ENCODE assay signal across 16 cellular contexts in the genomic region with DNA sequence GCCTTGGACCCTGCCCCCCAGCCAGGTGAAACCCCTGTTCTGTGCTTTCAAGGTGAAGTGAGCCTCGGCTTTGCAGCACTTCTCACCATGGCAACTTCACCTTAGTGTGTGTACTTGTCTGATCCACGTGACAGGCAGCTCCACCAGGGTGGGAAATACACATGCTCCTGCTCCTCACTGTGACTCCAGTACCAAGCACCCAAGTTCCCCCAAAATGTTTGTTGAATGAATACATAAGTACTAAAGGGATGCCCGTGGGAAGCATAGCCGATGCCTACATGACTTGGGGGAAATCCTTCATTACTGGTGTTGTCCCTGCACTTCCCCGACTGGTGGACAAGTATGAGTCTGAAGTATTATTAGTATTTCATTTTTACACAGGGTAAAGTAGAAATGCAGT. TPM values are rescaled to one million over a fixed set of nuclear protein-coding genes. Genes with fewer than 3 reads are reported as not detected.
DNase-seq lines count a peak whose midpoint lies in the region; ATAC-seq and TF ChIP-seq lines count a peak whose summit lies in the region.
"Had no signal": no experiment of that assay in that cellular context is flagged by ENCODE, and none has a peak within 500 bp of the region (broad histone marks: within the 10 kb centered on the region; RNA-seq: fewer than 3 reads in every experiment).

No MANE protein-coding gene starts in this region.

- peak; percentile 52 for DNase-seq in right atrium auricular region (ENCODE audit: low spot score)
- DNase-seq in Right ventricle myocardium superior, result no peak
- DNase-seq in NCI-H510A treated with DMSO at 0.1 percent for 48 hours (lab: John Stamatoyannopoulos, UW), result peak; percentile 62
- peak; percentile 75 for DNase-seq in esophagus muscularis mucosa (ENCODE audit: extremely low spot score)
- DNase-seq in activated CD8-positive, alpha-beta memory T cell treated with anti-CD3 and anti-CD28 coated beads, Interleukin-2, amount 50 U/mL, for 4 hours, result no peak
- DNase-seq in stimulated activated CD4-positive, alpha-beta T cell treated with anti-CD3 and anti-CD28 coated beads, Interleukin-15, amount 100 ng/mL, for 24 hours, result no peak
- no peak for DNase-seq in hepatic stellate cell (ENCODE audit: low spot score)
- DNase-seq in mammary epithelial cell, result no peak
- DNase-seq: CD4-positive, CD25-positive, alpha-beta regulatory T cell; DMS153; GF-D8 had no signal

- H3K27me3 ChIP-seq in right atrium auricular region (no peaks in the 10 kb centered on the region), esophagus muscularis mucosa (peaks cover 0 to 69% (median 0%) of the 10 kb centered on the region in 4 donors), mammary epithelial cell (ENCODE audit: insufficient read depth, low read length) (no peaks in the 10 kb centered on the region)

- dilution Hi-C loops in mammary epithelial cell (cut with HindIII; ENCODE audit: low sequenced_read_pairs), result no loop called here

- in situ Hi-C loops in mammary epithelial cell (cut with MboI; ENCODE audit: low sequenced_read_pairs in 2 of 2), result no loop called here

- CTCF ChIA-PET in mammary epithelial cell (lab: Charles Lee; ENCODE audit: low non-redundant PET), result no interaction called here

- H3K4me3 ChIP-seq in right atrium auricular region, result no peak overlapping the region
- H3K4me3 ChIP-seq in esophagus muscularis mucosa, result no peak overlapping the region
- H3K4me3 ChIP-seq in mammary epithelial cell (replicated peaks in 1 of 3; ENCODE audit: insufficient read depth in 1 of 3, low read depth in 2 of 3, low read length in 3 of 3), result no peak overlapping the region
- H3K4me3 ChIP-seq: BLaER1 treated with 17β-estradiol and CSF1 and Interleukin-3, amounts not matched to agents 10 nM and 100 nM had no signal

- H3K27ac ChIP-seq in right atrium auricular region (no peak overlapping the region), esophagus muscularis mucosa (replicated peaks in 1 of 4) (no peak overlapping the region), mammary epithelial cell (ENCODE audit: insufficient read depth, low read depth, low read length) (no peak overlapping the region)
- H3K27ac ChIP-seq: BLaER1 treated with 17β-estradiol and CSF1 and Interleukin-3, amounts not matched to agents 10 nM and 100 nM had no signal

- no peak for TF ChIP-seq POLR2A in esophagus muscularis mucosa (IDR thresholded peaks at IDR 0.05; ENCODE audit: low read depth)

- no peak overlapping the region for H3K4me2 ChIP-seq in mammary epithelial cell (ENCODE audit: insufficient read depth, low read depth, low read length)
- H3K4me2 ChIP-seq: BLaER1 treated with 17β-estradiol and CSF1 and Interleukin-3, amounts not matched to agents 10 nM and 100 nM had no signal

- no peaks in the 10 kb centered on the region for H4K20me1 ChIP-seq in mammary epithelial cell (ENCODE audit: insufficient read depth, low read length)
- H4K20me1 ChIP-seq: BLaER1 treated with 17β-estradiol and CSF1 and Interleukin-3, amounts not matched to agents 10 nM and 100 nM had no signal

- H3K79me2 ChIP-seq in mammary epithelial cell (ENCODE audit: insufficient read depth, low read length), result no peaks in the 10 kb centered on the region

- H3K36me3 ChIP-seq in right atrium auricular region (no peaks in the 10 kb centered on the region), esophagus muscularis mucosa (no peaks in the 10 kb centered on the region), mammary epithelial cell (ENCODE audit: insufficient read depth, low read length) (no peaks in the 10 kb centered on the region)
- H3K36me3 ChIP-seq: BLaER1 treated with 17β-estradiol and CSF1 and Interleukin-3, amounts not matched to agents 10 nM and 100 nM had no signal

- no peak overlapping the region for H2AFZ ChIP-seq in mammary epithelial cell (ENCODE audit: low read depth, low read length)

- TF ChIP-seq CTCF in right atrium auricular region (IDR thresholded peaks at IDR 0.05), result no peak
- no peak for TF ChIP-seq CTCF in esophagus muscularis mucosa (IDR thresholded peaks at IDR 0.05)
- TF ChIP-seq CTCF in mammary epithelial cell (conservative IDR thresholded peaks at IDR 0.05 in 1 of 2, IDR thresholded peaks at IDR 0.05 in 1 of 2; ENCODE audit: extremely low read depth in 1 of 2, insufficient read depth in 1 of 2, low read depth in 1 of 2, low read length in 2 of 2), result no peak

- no peak for ATAC-seq in Right ventricle myocardium superior (ENCODE audit: poor library complexity)

- H3K9ac ChIP-seq in mammary epithelial cell (ENCODE audit: insufficient read depth, low read length), result no peak overlapping the region
- H3K9ac ChIP-seq: BLaER1 treated with 17β-estradiol and CSF1 and Interleukin-3, amounts not matched to agents 10 nM and 100 nM had no signal

- intact Hi-C loops in Right ventricle myocardium superior (cut with DNase I), result no loop called here
- intact Hi-C loops in esophagus muscularis mucosa (cut with DNase I), result no loop called here
- intact Hi-C loops in mammary epithelial cell (cut with micrococcal nuclease), result no loop called here

- BruUV-seq in mammary epithelial cell (replicated peaks; lab: Mats Ljungman, UMichigan), result no TSS peak

- H3K9me3 ChIP-seq in right atrium auricular region, result peaks cover 0 to 14% of the 10 kb centered on the region in 2 donors
- peaks cover 0 to 19% (median 14%) of the 10 kb centered on the region in 4 donors for H3K9me3 ChIP-seq in esophagus muscularis mucosa
- no peaks in the 10 kb centered on the region for H3K9me3 ChIP-seq in mammary epithelial cell (replicated peaks; ENCODE audit: insufficient read depth, low read length)

- H3K4me1 ChIP-seq in right atrium auricular region (no peaks in the 10 kb centered on the region), esophagus muscularis mucosa (peaks cover 0 to 4% (median 0%) of the 10 kb centered on the region in 4 donors), mammary epithelial cell (ENCODE audit: insufficient read depth, low read length) (peaks cover 8% of the 10 kb centered on the region)

- WGBS in esophagus muscularis mucosa, result 84% methylated on average over 5 of the region's 5 CpGs
- WGBS in mammary epithelial cell (ENCODE audit: low coverage, missing lambda C conversion rate), result 59% methylated on average over 5 of the region's 5 CpGs

- TF ChIP-seq EP300 in esophagus muscularis mucosa (IDR thresholded peaks at IDR 0.05), result no peak

RNA-seq across cellular contexts. Expression of a gene that starts 41.8 kb away (rescaled TPM):
- total RNA-seq in right atrium auricular region (not detected), Right ventricle myocardium superior (not detected), esophagus muscularis mucosa (not detected), mammary epithelial cell (under 1 TPM; 0.17 to 0.38 TPM)
- not detected for polyA plus RNA-seq in mammary epithelial cell
- polyA minus RNA-seq in mammary epithelial cell, result not detected
- total RNA-seq: CD4-positive, CD25-positive, alpha-beta regulatory T cell; HT-29 had no signal
- polyA plus RNA-seq: CD4-positive, CD25-positive, alpha-beta regulatory T cell; IgD-negative memory B cell had no signal

RNA-seq across cellular contexts. Expression of a gene that starts 54.2 kb away (rescaled TPM):
- total RNA-seq in right atrium auricular region, result 1 to 10 TPM; 1.9 to 7.6 TPM
- 4.5 TPM for total RNA-seq in Right ventricle myocardium superior
- total RNA-seq in esophagus muscularis mucosa, result not detected
- total RNA-seq in mammary epithelial cell, result not detected
- polyA plus RNA-seq in mammary epithelial cell, result not detected
- not detected for polyA minus RNA-seq in mammary epithelial cell
- total RNA-seq: A172; CD4-positive, CD25-positive, alpha-beta regulatory T cell; H7; HT-29 had no signal
- polyA plus RNA-seq: CD4-positive, CD25-positive, alpha-beta regulatory T cell; IgD-negative memory B cell had no signal

Comparison
In these comparisons a context has a peak if more than half of its experiments do, and no peak if none do; other contexts are left out.
1. DNase-seq: peak in right atrium auricular region (single experiment), NCI-H510A treated with DMSO at 0.1 percent for 48 hours (single experiment) and esophagus muscularis mucosa (single experiment); none in Right ventricle myocardium superior (single experiment), activated CD8-positive, alpha-beta memory T cell treated with anti-CD3 and anti-CD28 coated beads, Interleukin-2, amount 50 U/mL, for 4 hours (single experiment), stimulated activated CD4-positive, alpha-beta T cell treated with anti-CD3 and anti-CD28 coated beads, Interleukin-15, amount 100 ng/mL, for 24 hours (single experiment), hepatic stellate cell (single experiment) and mammary epithelial cell (single experiment).